Comparison of ENCODE assay signal across 8 cellular contexts in genomic region chr6:501891-502601, GRCh38.
DNase-seq lines count a peak whose midpoint lies in the region; ATAC-seq and TF ChIP-seq lines count a peak whose summit lies in the region.

No MANE protein-coding gene starts in this region.

- CTCF ChIA-PET in MCF 10A (lab: Yijun Ruan, JAX): interaction anchor here (0.7 kb wide), 2 partner anchors 1051 to 1857 kb away, joined by 3 to 4 read pairs; no protein-coding TSS in a partner anchor

- H3K4ac ChIP-seq in mesendoderm (ENCODE audit: low read depth, low read length): no peak overlapping the region

- H3K27me3 ChIP-seq in breast epithelium (no peaks in the 10 kb centered on the region), mesendoderm (ENCODE audit: insufficient read depth, low read length, poor library complexity) (no peaks in the 10 kb centered on the region), upper lobe of right lung (no peaks in the 10 kb centered on the region)

- H3K79me1 ChIP-seq in mesendoderm (ENCODE audit: low read length): no peaks in the 10 kb centered on the region

- intact Hi-C loops in breast epithelium (cut with DNase I; ENCODE audit: low total_unique reads) (no loop called here), MCF 10A (cut with micrococcal nuclease) (no loop called here), upper lobe of right lung (cut with DNase I) (no loop called here), Right ventricle myocardium inferior (cut with DNase I) (no loop called here)

- H3K27ac ChIP-seq in breast epithelium (no peak overlapping the region), mesendoderm (ENCODE audit: low read depth, low read length) (no peak overlapping the region), upper lobe of right lung (no peak overlapping the region)

- no peak for ATAC-seq in upper lobe of right lung
- ATAC-seq in Right ventricle myocardium inferior: no peak

- H3K4me3 ChIP-seq in breast epithelium (peak overlapping the region in 2 of 3 donors; percentile 16 to 30), mesendoderm (ENCODE audit: low read length) (no peak overlapping the region), upper lobe of right lung (peak overlapping the region; percentile 19)

- peaks cover 12% of the 10 kb centered on the region for H3K36me3 Mint-ChIP-seq in MCF 10A (ENCODE audit: insufficient read depth, unreplicated experiment)

- no peaks in the 10 kb centered on the region for H3K79me2 ChIP-seq in mesendoderm (ENCODE audit: control insufficient read depth, insufficient read depth, low read length)

- H2AK5ac ChIP-seq in mesendoderm (ENCODE audit: low read length): no peak overlapping the region

- H4K8ac ChIP-seq in mesendoderm (ENCODE audit: low read depth, low read length): no peak overlapping the region

- no peak overlapping the region for H3K27ac Mint-ChIP-seq in MCF 10A (ENCODE audit: low read depth, unreplicated experiment)

- no peak overlapping the region for H3K4me3 Mint-ChIP-seq in MCF 10A (ENCODE audit: unreplicated experiment)

- H2BK15ac ChIP-seq in mesendoderm (replicated peaks; ENCODE audit: low read depth): no peak overlapping the region

- no peak overlapping the region for H3K4me2 ChIP-seq in mesendoderm (ENCODE audit: low read length)

- no peak overlapping the region for H3K18ac ChIP-seq in mesendoderm (ENCODE audit: low read length)

- no peak overlapping the region for H3K56ac ChIP-seq in mesendoderm (ENCODE audit: low read length)

- H3K27me3 Mint-ChIP-seq in MCF 10A (ENCODE audit: insufficient read depth, unreplicated experiment): no peaks in the 10 kb centered on the region

- no peak overlapping the region for H3K23ac ChIP-seq in mesendoderm (ENCODE audit: low read length)

- H3K9me3 ChIP-seq in breast epithelium: no peaks in the 10 kb centered on the region
- no peaks in the 10 kb centered on the region for H3K9me3 ChIP-seq in upper lobe of right lung

- H3K9ac ChIP-seq in mesendoderm (ENCODE audit: low read length): no peak overlapping the region

- TF ChIP-seq POLR2A in breast epithelium (IDR thresholded peaks at IDR 0.05): no peak

- DNase-seq in breast epithelium (ENCODE audit: low spot score in 2 of 2) (no peak), MCF 10A (ENCODE audit: unreplicated experiment) (no peak), mesendoderm (peak; percentile 8), upper lobe of right lung (no peak), hippocampal formation (lab: John Stamatoyannopoulos, UW) (no peak), HPDE6-E6E7 (ENCODE audit: extremely low spot score) (no peak), Right ventricle myocardium inferior (ENCODE audit: missing footprints) (no peak)
- DNase-seq in activated CD4-positive, alpha-beta T cell treated with anti-CD3 and anti-CD28 coated beads, Interleukin-2, amount 50 U/mL, for 4 hours: peak; percentile 66 to 71

- H3K9me3 Mint-ChIP-seq in MCF 10A (ENCODE audit: unreplicated experiment): no peaks in the 10 kb centered on the region

- H2BK120ac ChIP-seq in mesendoderm (ENCODE audit: low read depth, low read length): no peak overlapping the region

- no peak overlapping the region for H2BK5ac ChIP-seq in mesendoderm (ENCODE audit: low read length)

- TF ChIP-seq CTCF in breast epithelium (IDR thresholded peaks at IDR 0.05): no peak
- no peak for TF ChIP-seq CTCF in MCF 10A (IDR thresholded peaks at IDR 0.05; ENCODE audit: unreplicated experiment)
- TF ChIP-seq CTCF in upper lobe of right lung (IDR thresholded peaks at IDR 0.05): no peak

- BruUV-seq in MCF 10A (replicated peaks; lab: Mats Ljungman, UMichigan): no TSS peak

- H3K4me1 ChIP-seq in breast epithelium (no peaks in the 10 kb centered on the region), mesendoderm (ENCODE audit: control insufficient read depth, low read depth, low read length) (no peaks in the 10 kb centered on the region), upper lobe of right lung (no peaks in the 10 kb centered on the region)

- no CpG with 5 or more reads among the region's 22 CpGs for whole genome bisulfite sequencing in mesendoderm (ENCODE audit: extremely low coverage, insufficient coverage, low lambda C conversion rate)

- no peak overlapping the region for H4K5ac ChIP-seq in mesendoderm (ENCODE audit: low read length)

- H3K36me3 ChIP-seq in breast epithelium: no peaks in the 10 kb centered on the region
- H3K36me3 ChIP-seq in mesendoderm (ENCODE audit: control insufficient read depth, insufficient read depth, low read length): no peaks in the 10 kb centered on the region
- peaks cover 9% of the 10 kb centered on the region for H3K36me3 ChIP-seq in upper lobe of right lung

- POLR2A ChIA-PET in MCF 10A (lab: Yijun Ruan, JAX): interaction anchor here (0.6 kb wide), 1 partner anchor 203 kb away, joined by 4 read pairs; no protein-coding TSS in a partner anchor

- no peaks in the 10 kb centered on the region for H3K4me1 Mint-ChIP-seq in MCF 10A (ENCODE audit: insufficient read depth, unreplicated experiment)

Comparison
In these comparisons a context has a peak if more than half of its experiments do, and no peak if none do; other contexts are left out.
1. DNase-seq: peak in activated CD4-positive, alpha-beta T cell treated with anti-CD3 and anti-CD28 coated beads, Interleukin-2, amount 50 U/mL, for 4 hours (2 of 2) and mesendoderm (single experiment); none in breast epithelium (0 of 2), MCF 10A (single experiment), upper lobe of right lung (single experiment), hippocampal formation (0 of 2), HPDE6-E6E7 (single experiment) and Right ventricle myocardium inferior (single experiment).